Comparison of ENCODE assay signal across 20 cellular contexts in genomic region chr5:121432-121831, GRCh38. TPM values are rescaled to one million over a fixed set of nuclear protein-coding genes. Genes with fewer than 3 reads are reported as not detected.
"Had no signal": no experiment of that assay in that cellular context is flagged by ENCODE, and none has a peak within 500 bp of the region (broad histone marks: within the 10 kb centered on the region; RNA-seq: fewer than 3 reads in every experiment).

No MANE protein-coding gene starts in this region.

- DNase-seq: effector CD4-positive, alpha-beta T cell; heart left ventricle; hippocampal formation; left colon; left ventricle myocardium superior; mesenchymal stem cell; naive B cell; occipital lobe; pancreas; right cardiac atrium; stimulated activated CD4-positive, alpha-beta T cell treated with anti-CD3 and anti-CD28 coated beads, Interleukin-2, amount 100 ng/mL, for 48 hours; stimulated activated naive CD4-positive, alpha-beta T cell treated with Interleukin-2 at 50 U/mL for 16 hours; trophoblast cell had no signal

- H3K27me3 Mint-ChIP-seq: naive B cell, progenitor cell of endocrine pancreas had no signal

- H3K9me3 ChIP-seq: pancreas had no signal

- H3K4me1 Mint-ChIP-seq: naive B cell, nephron had no signal

- FAIRE-seq: endometrium had no signal

- H3K4me2 ChIP-seq: smooth muscle cell had no signal

- H3K27me3 ChIP-seq: pancreas had no signal

- ATAC-seq: esophagus mucosa, heart left ventricle, left colon, left ventricle myocardium superior, pancreas, right cardiac atrium had no signal

- H3K36me3 ChIP-seq: heart left ventricle, pancreas had no signal

- H3K27ac ChIP-seq: heart left ventricle, pancreas had no signal

- H3K4me1 ChIP-seq: heart left ventricle, pancreas had no signal

- H3K4me3 ChIP-seq: heart left ventricle, lung, pancreas, smooth muscle cell had no signal

- H3K27ac Mint-ChIP-seq: naive B cell, nephron, progenitor cell of endocrine pancreas had no signal

- H3K4me3 Mint-ChIP-seq: naive B cell, nephron had no signal

RNA-seq across cellular contexts. Expression of gene PLEKHG4B, which starts 29.5 kb away (rescaled TPM):
- total RNA-seq: dermis microvascular lymphatic vessel endothelial cell, left ventricle myocardium superior had no signal
- polyA plus RNA-seq: heart left ventricle had no signal
